In the genomic region with DNA sequence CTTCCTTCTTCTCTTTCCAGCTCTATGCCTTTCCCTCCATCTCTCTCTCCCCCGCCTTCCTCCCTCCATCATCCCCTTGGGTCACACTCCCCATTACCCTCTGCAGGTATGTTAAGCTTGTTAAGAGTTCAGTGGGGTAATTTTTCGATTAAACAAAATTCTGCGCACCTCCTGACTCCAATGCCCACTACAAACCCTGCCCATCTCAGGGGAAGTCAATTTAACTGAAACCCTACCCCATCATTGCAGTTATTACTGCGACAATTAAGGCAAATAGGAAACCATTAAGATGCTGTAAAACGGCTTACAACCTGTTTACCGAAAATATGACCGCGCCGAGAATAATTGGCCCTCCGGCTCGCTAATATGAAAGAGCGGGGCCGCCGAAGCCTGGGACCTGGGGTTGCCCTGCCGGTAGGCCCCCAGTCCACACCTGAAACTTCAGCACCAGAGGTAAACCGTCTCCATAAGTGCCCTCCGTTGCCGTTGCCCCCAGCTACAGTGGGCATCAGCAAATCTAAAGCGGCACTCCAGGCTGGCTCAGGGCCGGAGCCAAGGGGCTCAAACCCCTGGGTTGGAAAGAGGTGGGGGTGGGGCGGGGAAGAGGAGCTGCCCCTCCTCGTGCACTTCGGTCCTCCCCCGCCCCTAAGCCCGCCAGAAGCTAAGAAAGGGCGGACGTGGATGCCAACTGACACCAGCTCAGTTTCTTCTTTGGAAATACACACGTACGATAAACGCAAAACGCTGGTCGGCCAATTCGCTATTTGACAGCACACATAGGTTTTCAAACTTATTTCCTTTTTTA, we compare ENCODE assay signal across 17 cellular contexts. TPM values are rescaled to one million over a fixed set of nuclear protein-coding genes. Genes with fewer than 3 reads are reported as not detected.
"Had no signal": no experiment of that assay in that cellular context is flagged by ENCODE, and none has a peak within 500 bp of the region (broad histone marks: within the 10 kb centered on the region; RNA-seq: fewer than 3 reads in every experiment).

No MANE protein-coding gene starts in this region.

- H3K27ac ChIP-seq: esophagus muscularis mucosa, left lung, stomach had no signal

- FAIRE-seq: endometrium, urothelium cell line had no signal

- H3K36me3 Mint-ChIP-seq: activated CD4-positive, alpha-beta memory T cell treated with anti-CD3 and anti-CD28 coated beads for 36 hours; natural killer cell treated with Interleukin-12 subunit alpha and Interleukin-12 subunit beta and Interleukin-15 and Interleukin-18, amount 100 ng/mL, for 72 hours had no signal

- H3K4me3 Mint-ChIP-seq: activated CD4-positive, alpha-beta memory T cell treated with anti-CD3 and anti-CD28 coated beads for 36 hours; memory B cell; natural killer cell treated with Interleukin-12 subunit alpha and Interleukin-12 subunit beta and Interleukin-15 and Interleukin-18, amount 100 ng/mL, for 72 hours had no signal

- DNase-seq: activated CD4-positive, alpha-beta memory T cell treated with anti-CD3 and anti-CD28 coated beads for 36 hours; activated CD8-positive, alpha-beta memory T cell treated with anti-CD3 and anti-CD28 coated beads, Interleukin-2, amount 50 U/mL, for 4 hours; activated naive CD4-positive, alpha-beta T cell treated with Interleukin-2 at 50 U/mL for 16 hours; amniotic stem cell; left lung; stimulated activated CD4-positive, alpha-beta T cell treated with anti-CD3 and anti-CD28 coated beads, Interleukin-4, amount 100 ng/mL, for 24 hours; stomach had no signal

- H3K4me3 ChIP-seq: esophagus muscularis mucosa, left lung, stomach had no signal

- H3K9me3 Mint-ChIP-seq: activated CD4-positive, alpha-beta memory T cell treated with anti-CD3 and anti-CD28 coated beads for 36 hours; memory B cell; natural killer cell treated with Interleukin-12 subunit alpha and Interleukin-12 subunit beta and Interleukin-15 and Interleukin-18, amount 100 ng/mL, for 72 hours had no signal

- ATAC-seq: left lung; natural killer cell treated with Interleukin-12 subunit alpha and Interleukin-12 subunit beta and Interleukin-15 and Interleukin-18, amount 100 ng/mL, for 72 hours had no signal

- H3K36me3 ChIP-seq: esophagus muscularis mucosa, left lung, stomach had no signal

- H3K9me3 ChIP-seq: left lung had no signal

- H3K27ac Mint-ChIP-seq: activated CD4-positive, alpha-beta memory T cell treated with anti-CD3 and anti-CD28 coated beads for 36 hours; memory B cell; natural killer cell treated with Interleukin-12 subunit alpha and Interleukin-12 subunit beta and Interleukin-15 and Interleukin-18, amount 100 ng/mL, for 72 hours had no signal

RNA-seq across cellular contexts. Expression of a gene that starts 4.8 kb away (rescaled TPM):
- total RNA-seq: activated CD4-positive, alpha-beta memory T cell treated with anti-CD3 and anti-CD28 coated beads for 36 hours; cerebellum; dermis microvascular lymphatic vessel endothelial cell; esophagus muscularis mucosa; fibroblast of villous mesenchyme; natural killer cell treated with Interleukin-12 subunit alpha and Interleukin-12 subunit beta and Interleukin-15 and Interleukin-18, amount 100 ng/mL, for 72 hours; osteocyte; renal cortical epithelial cell had no signal
